7 cellular contexts compared by ENCODE assay signal in genomic region chr10:74991435-74991834, GRCh38.
DNase-seq lines count a peak whose midpoint lies in the region; ATAC-seq and TF ChIP-seq lines count a peak whose summit lies in the region.

No MANE protein-coding gene starts in this region.

- H3K27me3 Mint-ChIP-seq in neural crest cell (ENCODE audit: low read depth): no peaks in the 10 kb centered on the region

- TF ChIP-seq CTCF in GM10248 (IDR thresholded peaks at IDR 0.05; ENCODE audit: control extremely low read depth, extremely low read depth, low read depth, missing control alignments): peak; percentile 13
- TF ChIP-seq CTCF in neural crest cell (conservative IDR thresholded peaks at IDR 0.05): peak; percentile 65

- POLR2A ChIA-PET in GM10248 (lab: Yijun Ruan, JAX): no interaction called here

- H3K4me1 Mint-ChIP-seq in neural crest cell: no peaks in the 10 kb centered on the region

- H3K9me3 Mint-ChIP-seq in neural crest cell: no peaks in the 10 kb centered on the region

- in situ Hi-C loops in KBM-7 (cut with MboI; ENCODE audit: low pct_unique_long_range_greater_than_20kb, low sequenced_read_pairs): no loop called here
- in situ Hi-C loops in T47D (cut with HindIII; ENCODE audit: low pct_unique_long_range_greater_than_20kb, low sequenced_read_pairs): no loop called here

- H3K36me3 Mint-ChIP-seq in neural crest cell (ENCODE audit: low read depth): peaks cover 14% of the 10 kb centered on the region

- DNase-seq in GM10248 (ENCODE audit: extremely low spot score) (no peak), KBM-7 (peak; percentile 36), T47D (ENCODE audit: low read depth in 1 of 2, low spot score in 1 of 2) (peak; percentile 32 to 72), neural crest cell (ENCODE audit: low read depth, low spot score) (no peak), DMS79 (lab: John Stamatoyannopoulos, UW) (no peak), globus pallidus (ENCODE audit: low spot score) (no peak)

- no peak overlapping the region for H3K27ac Mint-ChIP-seq in neural crest cell (ENCODE audit: unreplicated experiment)

- H3K4me3 Mint-ChIP-seq in neural crest cell: no peak overlapping the region

- CTCF ChIA-PET in GM10248 (lab: Yijun Ruan, JAX): interaction anchor here (0.9 to 2.7 kb wide), 8 partner anchors 8 to 747 kb away, joined by 3 to 10 read pairs (median 4); no protein-coding TSS in a partner anchor

- ATAC-seq in GM18498 (IDR thresholded peaks at IDR 0.05; ENCODE audit: unreplicated experiment): no peak

Comparison
In these comparisons a context has a peak if more than half of its experiments do, and no peak if none do; other contexts are left out.
1. DNase-seq: peak in KBM-7 (single experiment) and T47D (2 of 2); none in GM10248 (single experiment), neural crest cell (single experiment), DMS79 (single experiment) and globus pallidus (single experiment).